15 cellular contexts compared by ENCODE assay signal in the genomic region with DNA sequence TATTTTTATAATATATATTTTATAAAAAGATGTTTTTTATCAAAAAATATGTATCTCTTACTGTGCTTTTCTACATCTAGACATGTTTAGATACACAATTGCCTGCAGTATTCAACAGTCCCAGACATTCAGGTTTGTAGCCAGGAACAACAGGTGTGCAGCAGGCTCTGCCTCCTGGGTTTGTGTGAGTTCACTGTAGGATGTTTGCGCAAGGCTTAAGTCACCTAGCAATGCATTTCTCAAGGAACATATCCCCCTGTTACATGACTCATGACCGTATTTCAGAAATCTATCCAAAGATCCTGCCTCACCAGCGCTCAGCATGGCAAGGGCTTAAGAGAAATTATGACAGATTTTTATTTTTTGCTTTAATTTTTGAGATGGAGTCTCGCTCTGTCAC. TPM values are rescaled to one million over a fixed set of nuclear protein-coding genes. Genes with fewer than 3 reads are reported as not detected.
DNase-seq lines count a peak whose midpoint lies in the region; ATAC-seq and TF ChIP-seq lines count a peak whose summit lies in the region.
"Had no signal": no experiment of that assay in that cellular context is flagged by ENCODE, and none has a peak within 500 bp of the region (broad histone marks: within the 10 kb centered on the region; RNA-seq: fewer than 3 reads in every experiment).

No MANE protein-coding gene starts in this region.

- H3K27ac Mint-ChIP-seq in progenitor cell of endocrine pancreas: peak overlapping the region; percentile 86
- H3K27ac Mint-ChIP-seq: GM23338; stimulated activated naive CD8-positive, alpha-beta T cell treated with anti-CD3 and anti-CD28 coated beads, Interleukin-15, Interleukin-2, amounts not matched to agents 100 ng/mL and 50 ng/mL, for 24 hours had no signal

- H3K27me3 Mint-ChIP-seq in progenitor cell of endocrine pancreas: no peaks in the 10 kb centered on the region
- H3K27me3 Mint-ChIP-seq: stimulated activated naive CD8-positive, alpha-beta T cell treated with anti-CD3 and anti-CD28 coated beads, Interleukin-15, Interleukin-2, amounts not matched to agents 100 ng/mL and 50 ng/mL, for 24 hours had no signal

- peaks cover 20% of the 10 kb centered on the region for H3K36me3 Mint-ChIP-seq in progenitor cell of endocrine pancreas (ENCODE audit: insufficient read depth)

- DNase-seq in NCI-H2196 (lab: John Stamatoyannopoulos, UW; ENCODE audit: unreplicated experiment): peak; percentile 2
- no peak for DNase-seq in NCI-H2196 treated with DMSO at 0.1 percent for 48 hours (lab: John Stamatoyannopoulos, UW; ENCODE audit: unreplicated experiment)
- peak; percentile 41 for DNase-seq in NCI-H2029 treated with DMSO at 0.1 percent for 48 hours (lab: John Stamatoyannopoulos, UW)
- DNase-seq in epithelial cell of esophagus (ENCODE audit: low read depth): peak; percentile 97
- no peak for DNase-seq in progenitor cell of endocrine pancreas (ENCODE audit: low spot score, unreplicated experiment)
- DNase-seq in T-helper 9 cell: no peak
- DNase-seq: brain microvascular endothelial cell had no signal

- peaks cover 12% of the 10 kb centered on the region for H3K4me1 Mint-ChIP-seq in progenitor cell of endocrine pancreas (ENCODE audit: low read depth)
- H3K4me1 Mint-ChIP-seq: GM23338 had no signal

- no peak overlapping the region for H3K4me3 Mint-ChIP-seq in progenitor cell of endocrine pancreas (ENCODE audit: low read depth)
- H3K4me3 Mint-ChIP-seq: GM23338; stimulated activated naive CD8-positive, alpha-beta T cell treated with anti-CD3 and anti-CD28 coated beads, Interleukin-15, Interleukin-2, amounts not matched to agents 100 ng/mL and 50 ng/mL, for 24 hours had no signal

- ATAC-seq in GM19328 (IDR thresholded peaks at IDR 0.05; ENCODE audit: unreplicated experiment): no peak
- no peak for ATAC-seq in GM19324 (IDR thresholded peaks at IDR 0.05; ENCODE audit: low FRiP score, unreplicated experiment)
- ATAC-seq: gastroesophageal sphincter, GM23338 had no signal

- no peaks in the 10 kb centered on the region for H3K9me3 Mint-ChIP-seq in progenitor cell of endocrine pancreas (ENCODE audit: low read depth)
- H3K9me3 Mint-ChIP-seq: GM23338; stimulated activated naive CD8-positive, alpha-beta T cell treated with anti-CD3 and anti-CD28 coated beads, Interleukin-15, Interleukin-2, amounts not matched to agents 100 ng/mL and 50 ng/mL, for 24 hours had no signal

- TF ChIP-seq CTCF in epithelial cell of esophagus (IDR thresholded peaks at IDR 0.05; ENCODE audit: insufficient read depth, low read depth, low read length, missing control alignments) (no peak), progenitor cell of endocrine pancreas (IDR thresholded peaks at IDR 0.05; ENCODE audit: unreplicated experiment) (no peak)

- H3K4me3 ChIP-seq in epithelial cell of esophagus (ENCODE audit: low read length): no peak overlapping the region
- H3K4me3 ChIP-seq: gastroesophageal sphincter, GM23338, SJSA1, smooth muscle cell, vagina had no signal

RNA-seq across cellular contexts. Expression of a gene that starts 41.5 kb away (rescaled TPM):
- total RNA-seq in progenitor cell of endocrine pancreas: 47.6 and 51.7 TPM in 2 replicates

Comparison
In these comparisons a context has a peak if more than half of its experiments do, and no peak if none do; other contexts are left out.
1. DNase-seq: peak in NCI-H2196 (single experiment), NCI-H2029 treated with DMSO at 0.1 percent for 48 hours (single experiment) and epithelial cell of esophagus (single experiment); none in NCI-H2196 treated with DMSO at 0.1 percent for 48 hours (single experiment), progenitor cell of endocrine pancreas (single experiment) and T-helper 9 cell (single experiment).